Comparison of ENCODE assay signal across 8 cellular contexts in genomic region chr13:19957320-19958118, GRCh38. TPM values are rescaled to one million over a fixed set of nuclear protein-coding genes. Genes with fewer than 3 reads are reported as not detected.
A peak's percentile ranks its signal among the peaks of the same experiment; 100 is the strongest.
DNase-seq lines count a peak whose midpoint lies in the region; ATAC-seq and TF ChIP-seq lines count a peak whose summit lies in the region.

No MANE protein-coding gene starts in this region.

- CTCF ChIA-PET in BJ (lab: Yijun Ruan, JAX), result interaction anchor here (0.6 to 1.4 kb wide), 5 partner anchors 30 to 360 kb away, joined by 3 read pairs; no protein-coding TSS in a partner anchor

- POLR2A ChIA-PET in BJ (lab: Charles Lee), result no interaction called here

- H3K4me3 ChIP-seq in BJ (ENCODE audit: low read depth, low read length) (peak overlapping the region; percentile 45), HL-60 (replicated peaks; ENCODE audit: insufficient read depth, low read length) (peak overlapping the region; percentile 60), OCI-LY3 (ENCODE audit: low read length) (peak overlapping the region; percentile 90)

- peaks cover 23 to 29% of the 10 kb centered on the region in 2 donors for H3K4me1 Mint-ChIP-seq in natural killer cell
- H3K4me1 Mint-ChIP-seq in stimulated activated memory B cell treated with anti-CD40 and anti-IgM and Interleukin-4, amounts not matched to agents 10 μg/mL and 1 μg/mL and 100 μg/mL, for 72 hours, result peaks cover 27% of the 10 kb centered on the region

- H3K36me3 Mint-ChIP-seq in natural killer cell, result no peaks in the 10 kb centered on the region
- peaks cover 6% of the 10 kb centered on the region for H3K36me3 Mint-ChIP-seq in stimulated activated memory B cell treated with anti-CD40 and anti-IgM and Interleukin-4, amounts not matched to agents 10 μg/mL and 1 μg/mL and 100 μg/mL, for 72 hours

- H4K20me1 ChIP-seq in OCI-LY3 (ENCODE audit: insufficient read depth, low read length), result peaks cover 20% of the 10 kb centered on the region

- H3K27me3 ChIP-seq in BJ (ENCODE audit: control insufficient read depth, insufficient read depth, low read length), result no peaks in the 10 kb centered on the region; the same call in 1 of the 2 replicates
- no peaks in the 10 kb centered on the region for H3K27me3 ChIP-seq in HL-60 (ENCODE audit: insufficient read depth, poor library complexity, severe bottlenecking)
- H3K27me3 ChIP-seq in OCI-LY3 (ENCODE audit: low read depth, low read length), result no peaks in the 10 kb centered on the region; the same call in 1 of the 2 replicates

- DNase-seq in BJ (ENCODE audit: low read depth), result no peak
- DNase-seq in HL-60 (ENCODE audit: low read depth in 1 of 2, low spot score in 1 of 2), result peak; percentile 59 to 78
- DNase-seq in activated T-helper 1 cell treated with anti-CD3 and anti-CD28 coated beads, Interleukin-2, amount 50 U/mL, for 16 hours (ENCODE audit: low read depth in 1 of 2, low spot score in 1 of 2), result peak; percentile 57 to 66
- peak; percentile 71 for DNase-seq in fibroblast of peridontal ligament (ENCODE audit: extremely low read depth)
- peak; percentile 65 for DNase-seq in natural killer cell

- H3K4me3 Mint-ChIP-seq in natural killer cell, result peak overlapping the region; percentile 87
- peak overlapping the region; percentile 86 for H3K4me3 Mint-ChIP-seq in stimulated activated memory B cell treated with anti-CD40 and anti-IgM and Interleukin-4, amounts not matched to agents 10 μg/mL and 1 μg/mL and 100 μg/mL, for 72 hours

- peaks cover 0 to 3% of the 10 kb centered on the region in 2 donors for H3K27me3 Mint-ChIP-seq in natural killer cell (ENCODE audit: low read depth in 2 of 2)
- no peaks in the 10 kb centered on the region for H3K27me3 Mint-ChIP-seq in stimulated activated memory B cell treated with anti-CD40 and anti-IgM and Interleukin-4, amounts not matched to agents 10 μg/mL and 1 μg/mL and 100 μg/mL, for 72 hours

- peak overlapping the region; percentile 86 for H3K27ac ChIP-seq in HL-60 (replicated peaks)
- H3K27ac ChIP-seq in OCI-LY3 (ENCODE audit: low read length), result peak overlapping the region; percentile 87

- intact Hi-C loops in natural killer cell (cut with micrococcal nuclease), result loop anchor here (1.0 to 5.0 kb wide), 2 partner anchors 94 to 325 kb away; partner anchors contain the start of genes MPHOSPH8 and ZMYM5

- no peaks in the 10 kb centered on the region for H3K36me3 ChIP-seq in BJ (ENCODE audit: control insufficient read depth, insufficient read depth, low read length)
- H3K36me3 ChIP-seq in OCI-LY3 (replicated peaks; ENCODE audit: low read depth, low read length), result peaks cover 18% of the 10 kb centered on the region

- ATAC-seq in GM19328 (IDR thresholded peaks at IDR 0.05; ENCODE audit: unreplicated experiment), result peak; percentile 18
- ATAC-seq in natural killer cell, result peak; percentile 12 to 30 (median 16)
- ATAC-seq in stimulated activated memory B cell treated with anti-CD40 and anti-IgM and Interleukin-4, amounts not matched to agents 10 μg/mL and 1 μg/mL and 100 μg/mL, for 72 hours, result peak; percentile 46

- H3K4me2 ChIP-seq in OCI-LY3 (ENCODE audit: low read length), result peak overlapping the region; percentile 86

- no peaks in the 10 kb centered on the region for H3K9me3 Mint-ChIP-seq in natural killer cell
- no peaks in the 10 kb centered on the region for H3K9me3 Mint-ChIP-seq in stimulated activated memory B cell treated with anti-CD40 and anti-IgM and Interleukin-4, amounts not matched to agents 10 μg/mL and 1 μg/mL and 100 μg/mL, for 72 hours

- TF ChIP-seq CTCF in BJ (IDR thresholded peaks at IDR 0.05; ENCODE audit: insufficient read depth, low read depth, low read length) (peak; percentile 55), HL-60 (IDR thresholded peaks at IDR 0.05; ENCODE audit: insufficient read depth, low read length) (peak; percentile 30), OCI-LY3 (IDR thresholded peaks at IDR 0.05; ENCODE audit: low read depth, low read length) (peak; percentile 63), natural killer cell (IDR thresholded peaks at IDR 0.05) (peak; percentile 91)

- peak overlapping the region; percentile 31 for H2AFZ ChIP-seq in OCI-LY3 (ENCODE audit: low read depth, low read length)

- H3K4me1 ChIP-seq in OCI-LY3 (ENCODE audit: low read length), result peaks cover 25% of the 10 kb centered on the region

- H3K79me2 ChIP-seq in OCI-LY3 (ENCODE audit: low read length), result peaks cover 36% of the 10 kb centered on the region

- H3K9ac ChIP-seq in OCI-LY3 (ENCODE audit: low read length), result peak overlapping the region; percentile 96

- H3K27ac Mint-ChIP-seq in natural killer cell, result peak overlapping the region; percentile 70 to 96
- H3K27ac Mint-ChIP-seq in stimulated activated memory B cell treated with anti-CD40 and anti-IgM and Interleukin-4, amounts not matched to agents 10 μg/mL and 1 μg/mL and 100 μg/mL, for 72 hours, result peak overlapping the region; percentile 99

- no peaks in the 10 kb centered on the region for H3K9me3 ChIP-seq in OCI-LY3 (ENCODE audit: insufficient read depth, low read length)

RNA-seq across cellular contexts. Expression of gene ZMYM2, which starts 1.0 kb away (rescaled TPM):
- polyA plus RNA-seq in BJ (2011; rRNA removed), result 11.6 and 29.5 TPM in 2 replicates
- polyA minus RNA-seq in BJ (2011; rRNA and poly(A)+ RNA removed), result 22.2 and 23.1 TPM in 2 replicates
- 100 to 1,000 TPM in 1 of 3 donors, 10 to 100 TPM in 2; 82.1 to 101 (median 87.0) TPM for total RNA-seq in natural killer cell

Comparison
In these comparisons a context has a peak if more than half of its experiments do, and no peak if none do; other contexts are left out.
1. CTCF ChIP-seq: peak in every context shown above with its lines; median percentile 91 in natural killer cell; 63 in OCI-LY3; 55 in BJ; 30 in HL-60.